ENCODE assay signal across 24 cellular contexts in genomic region chr6:160260283-160261119, GRCh38. TPM values are rescaled to one million over a fixed set of nuclear protein-coding genes. Genes with fewer than 3 reads are reported as not detected.
DNase-seq lines count a peak whose midpoint lies in the region; ATAC-seq and TF ChIP-seq lines count a peak whose summit lies in the region.
"Had no signal": no experiment of that assay in that cellular context is flagged by ENCODE, and none has a peak within 500 bp of the region (broad histone marks: within the 10 kb centered on the region; RNA-seq: fewer than 3 reads in every experiment).

No MANE protein-coding gene starts in this region.

- peak overlapping the region; percentile 21 for H3K27ac Mint-ChIP-seq in activated naive CD8-positive, alpha-beta T cell treated with anti-CD3 and anti-CD28 coated beads for 36 hours
- H3K27ac Mint-ChIP-seq in activated naive CD8-positive, alpha-beta T cell treated with anti-CD3 and anti-CD28 coated beads, Interleukin-2, amount 50 U/mL, for 24 hours: no peak overlapping the region
- H3K27ac Mint-ChIP-seq: activated CD8-positive, alpha-beta memory T cell treated with anti-CD3 and anti-CD28 coated beads, Interleukin-2, amount 10 ng/mL, durations not matched to agents 7 days and 5 days; T-helper 1 cell treated with Interleukin-12 subunit alpha and Interleukin-12 subunit beta and Interleukin-4 antibody, amounts not matched to agents 30 μg/mL and 1 μg/mL, for 36 hours had no signal

- H3K9me3 Mint-ChIP-seq in activated naive CD8-positive, alpha-beta T cell treated with anti-CD3 and anti-CD28 coated beads for 36 hours: no peaks in the 10 kb centered on the region
- H3K9me3 Mint-ChIP-seq in activated naive CD8-positive, alpha-beta T cell treated with anti-CD3 and anti-CD28 coated beads, Interleukin-2, amount 50 U/mL, for 24 hours: no peaks in the 10 kb centered on the region
- H3K9me3 Mint-ChIP-seq: endodermal cell; naive thymus-derived CD8-positive, alpha-beta T cell; T-helper 1 cell treated with Interleukin-12 subunit alpha and Interleukin-12 subunit beta and Interleukin-4 antibody, amounts not matched to agents 30 μg/mL and 1 μg/mL, for 36 hours had no signal

- no peaks in the 10 kb centered on the region for H3K36me3 Mint-ChIP-seq in activated naive CD8-positive, alpha-beta T cell treated with anti-CD3 and anti-CD28 coated beads for 36 hours
- H3K36me3 Mint-ChIP-seq in activated naive CD8-positive, alpha-beta T cell treated with anti-CD3 and anti-CD28 coated beads, Interleukin-2, amount 50 U/mL, for 24 hours (ENCODE audit: low read depth): no peaks in the 10 kb centered on the region
- H3K36me3 Mint-ChIP-seq: activated CD8-positive, alpha-beta memory T cell treated with anti-CD3 and anti-CD28 coated beads, Interleukin-2, amount 10 ng/mL, durations not matched to agents 7 days and 5 days; naive thymus-derived CD8-positive, alpha-beta T cell had no signal

- no peak for TF ChIP-seq POLR2A in erythroblast (IDR thresholded peaks at IDR 0.05; ENCODE audit: low read length)

- H3K27me3 Mint-ChIP-seq in activated naive CD8-positive, alpha-beta T cell treated with anti-CD3 and anti-CD28 coated beads for 36 hours: peaks cover 9% of the 10 kb centered on the region
- H3K27me3 Mint-ChIP-seq in activated naive CD8-positive, alpha-beta T cell treated with anti-CD3 and anti-CD28 coated beads, Interleukin-2, amount 50 U/mL, for 24 hours: peaks cover 17% of the 10 kb centered on the region

- ATAC-seq in activated naive CD8-positive, alpha-beta T cell treated with anti-CD3 and anti-CD28 coated beads, Interleukin-2, amount 50 U/mL, for 24 hours: no peak
- ATAC-seq in HG03457 (IDR thresholded peaks at IDR 0.05; ENCODE audit: unreplicated experiment): peak; percentile 42
- ATAC-seq: activated CD8-positive, alpha-beta memory T cell treated with anti-CD3 and anti-CD28 coated beads, Interleukin-2, amount 10 ng/mL, durations not matched to agents 7 days and 5 days; left ventricle myocardium superior; naive thymus-derived CD8-positive, alpha-beta T cell; stimulated activated naive CD8-positive, alpha-beta T cell treated with anti-CD3 and anti-CD28 coated beads, Interleukin-15, Interleukin-2, amounts not matched to agents 100 U/mL and 50 U/mL, for 24 hours had no signal

- no peak overlapping the region for H3K4me3 Mint-ChIP-seq in activated naive CD8-positive, alpha-beta T cell treated with anti-CD3 and anti-CD28 coated beads for 36 hours
- no peak overlapping the region for H3K4me3 Mint-ChIP-seq in activated naive CD8-positive, alpha-beta T cell treated with anti-CD3 and anti-CD28 coated beads, Interleukin-2, amount 50 U/mL, for 24 hours
- H3K4me3 Mint-ChIP-seq: activated CD8-positive, alpha-beta memory T cell treated with anti-CD3 and anti-CD28 coated beads, Interleukin-2, amount 10 ng/mL, durations not matched to agents 7 days and 5 days; endodermal cell; naive thymus-derived CD8-positive, alpha-beta T cell; T-helper 1 cell treated with Interleukin-12 subunit alpha and Interleukin-12 subunit beta and Interleukin-4 antibody, amounts not matched to agents 30 μg/mL and 1 μg/mL, for 36 hours had no signal

- DNase-seq in activated naive CD8-positive, alpha-beta T cell treated with anti-CD3 and anti-CD28 coated beads for 36 hours: no peak
- DNase-seq in activated naive CD8-positive, alpha-beta T cell treated with anti-CD3 and anti-CD28 coated beads, Interleukin-2, amount 50 U/mL, for 24 hours: no peak
- peak; percentile 24 for DNase-seq in glomerular visceral epithelial cell (ENCODE audit: extremely low spot score)
- no peak for DNase-seq in activated CD8-positive, alpha-beta memory T cell treated with anti-CD3 and anti-CD28 coated beads, Interleukin-2, amount 50 U/mL, for 48 hours
- DNase-seq in erythroblast (lab: John Stamatoyannopoulos, UW): no peak
- no peak for DNase-seq in activated naive CD4-positive, alpha-beta T cell treated with Interleukin-2 at 50 U/mL for 16 hours
- no peak for DNase-seq in NCI-H2227 (lab: John Stamatoyannopoulos, UW; ENCODE audit: unreplicated experiment)
- DNase-seq: 8988T; activated CD4-positive, CD25-positive, alpha-beta regulatory T cell; activated CD8-positive, alpha-beta memory T cell treated with anti-CD3 and anti-CD28 coated beads, Interleukin-2, amount 10 ng/mL, durations not matched to agents 7 days and 5 days; activated effector memory CD4-positive, alpha-beta T cell treated with anti-CD3 and anti-CD28 coated beads, Interleukin-2, amount 50 U/mL, for 16 hours; endodermal cell; foreskin fibroblast; left ventricle myocardium superior; naive thymus-derived CD8-positive, alpha-beta T cell; NCI-H187; NCI-H446 treated with DMSO at 0.1 percent for 48 hours; Right ventricle myocardium superior; stimulated activated naive CD8-positive, alpha-beta T cell treated with anti-CD3 and anti-CD28 coated beads, Interleukin-15, Interleukin-2, amounts not matched to agents 100 U/mL and 50 U/mL, for 24 hours; upper lobe of left lung had no signal

- no peaks in the 10 kb centered on the region for H3K4me1 Mint-ChIP-seq in activated naive CD8-positive, alpha-beta T cell treated with anti-CD3 and anti-CD28 coated beads for 36 hours
- no peaks in the 10 kb centered on the region for H3K4me1 Mint-ChIP-seq in activated naive CD8-positive, alpha-beta T cell treated with anti-CD3 and anti-CD28 coated beads, Interleukin-2, amount 50 U/mL, for 24 hours
- H3K4me1 Mint-ChIP-seq: activated CD8-positive, alpha-beta memory T cell treated with anti-CD3 and anti-CD28 coated beads, Interleukin-2, amount 10 ng/mL, durations not matched to agents 7 days and 5 days had no signal

RNA-seq across cellular contexts. Expression of gene SLC22A2, which starts 1.9 kb away (rescaled TPM):
- not detected for total RNA-seq in activated naive CD8-positive, alpha-beta T cell treated with anti-CD3 and anti-CD28 coated beads for 36 hours
- total RNA-seq: activated CD8-positive, alpha-beta memory T cell treated with anti-CD3 and anti-CD28 coated beads, Interleukin-2, amount 10 ng/mL, durations not matched to agents 7 days and 5 days; astrocyte; HT1080; left ventricle myocardium superior; naive thymus-derived CD8-positive, alpha-beta T cell; Right ventricle myocardium superior; upper lobe of left lung had no signal
